In genomic region chr6:158233214-158233795, GRCh38 we compare ENCODE assay signal across 1 cellular context.
TF ChIP-seq lines count a peak whose summit lies in the region.

No MANE protein-coding gene starts in this region.

TF ChIP-seq in HepG2, 621 proteins besides CTCF, POLR2A, EP300 and RAD21 (continued from another document and continues in another):
- TF ChIP-seq MTA3 (CRISPR knock-in tag; IDR thresholded peaks at IDR 0.05): no peak
- TF ChIP-seq ZNF468 (CRISPR knock-in tag; IDR thresholded peaks at IDR 0.05): no peak
- TF ChIP-seq ZNF3 (CRISPR knock-in tag; IDR thresholded peaks at IDR 0.05): no peak
- TF ChIP-seq TP53 (CRISPR knock-in tag; conservative IDR thresholded peaks at IDR 0.05): no peak
- no peak for TF ChIP-seq ETV5 (CRISPR knock-in tag; IDR thresholded peaks at IDR 0.05; ENCODE audit: borderline replicate concordance)
- TF ChIP-seq HNRNPUL1 (IDR thresholded peaks at IDR 0.05; ENCODE audit: low read depth, low read length): no peak
- TF ChIP-seq ZNF484 (CRISPR knock-in tag; IDR thresholded peaks at IDR 0.05; ENCODE audit: borderline replicate concordance, low read depth): no peak
- TF ChIP-seq KLF9 (CRISPR knock-in tag; IDR thresholded peaks at IDR 0.05; ENCODE audit: low read depth): no peak
- TF ChIP-seq AKNA (CRISPR knock-in tag; IDR thresholded peaks at IDR 0.05; ENCODE audit: borderline replicate concordance): no peak
- TF ChIP-seq ZNF878 (CRISPR knock-in tag; IDR thresholded peaks at IDR 0.05): no peak
- no peak for TF ChIP-seq ZKSCAN5 (CRISPR knock-in tag; IDR thresholded peaks at IDR 0.05)
- no peak for TF ChIP-seq ZSCAN25 (CRISPR knock-in tag; IDR thresholded peaks at IDR 0.05)
- TF ChIP-seq KLF11 (CRISPR knock-in tag; IDR thresholded peaks at IDR 0.05): no peak
- no peak for TF ChIP-seq MAF1 (CRISPR knock-in tag; IDR thresholded peaks at IDR 0.05; ENCODE audit: borderline replicate concordance)
- TF ChIP-seq, protein P1, sequence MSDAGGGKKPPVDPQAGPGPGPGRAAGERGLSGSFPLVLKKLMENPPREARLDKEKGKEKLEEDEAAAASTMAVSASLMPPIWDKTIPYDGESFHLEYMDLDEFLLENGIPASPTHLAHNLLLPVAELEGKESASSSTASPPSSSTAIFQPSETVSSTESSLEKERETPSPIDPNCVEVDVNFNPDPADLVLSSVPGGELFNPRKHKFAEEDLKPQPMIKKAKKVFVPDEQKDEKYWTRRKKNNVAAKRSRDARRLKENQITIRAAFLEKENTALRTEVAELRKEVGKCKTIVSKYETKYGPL (CRISPR knock-in tag; IDR thresholded peaks at IDR 0.05): no peak
- no peak for TF ChIP-seq BHLHE40 (IDR thresholded peaks at IDR 0.05; ENCODE audit: low read length)
- no peak for TF ChIP-seq ZNF225 (CRISPR knock-in tag; IDR thresholded peaks at IDR 0.05)
- TF ChIP-seq, protein P2, sequence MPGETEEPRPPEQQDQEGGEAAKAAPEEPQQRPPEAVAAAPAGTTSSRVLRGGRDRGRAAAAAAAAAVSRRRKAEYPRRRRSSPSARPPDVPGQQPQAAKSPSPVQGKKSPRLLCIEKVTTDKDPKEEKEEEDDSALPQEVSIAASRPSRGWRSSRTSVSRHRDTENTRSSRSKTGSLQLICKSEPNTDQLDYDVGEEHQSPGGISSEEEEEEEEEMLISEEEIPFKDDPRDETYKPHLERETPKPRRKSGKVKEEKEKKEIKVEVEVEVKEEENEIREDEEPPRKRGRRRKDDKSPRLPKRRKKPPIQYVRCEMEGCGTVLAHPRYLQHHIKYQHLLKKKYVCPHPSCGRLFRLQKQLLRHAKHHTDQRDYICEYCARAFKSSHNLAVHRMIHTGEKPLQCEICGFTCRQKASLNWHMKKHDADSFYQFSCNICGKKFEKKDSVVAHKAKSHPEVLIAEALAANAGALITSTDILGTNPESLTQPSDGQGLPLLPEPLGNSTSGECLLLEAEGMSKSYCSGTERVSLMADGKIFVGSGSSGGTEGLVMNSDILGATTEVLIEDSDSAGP (CRISPR knock-in tag; IDR thresholded peaks at IDR 0.05; ENCODE audit: borderline replicate concordance): 0 out of 2 replicates have a peak, but pooled peaks have one; percentile 29
- no peak for TF ChIP-seq ZNF326 (CRISPR knock-in tag; IDR thresholded peaks at IDR 0.05; ENCODE audit: borderline replicate concordance)
- 0 out of 2 replicates have a peak, but pooled peaks have one; percentile 21 for TF ChIP-seq ZNF761 (CRISPR knock-in tag; conservative IDR thresholded peaks at IDR 0.05)
- TF ChIP-seq, protein P3, sequence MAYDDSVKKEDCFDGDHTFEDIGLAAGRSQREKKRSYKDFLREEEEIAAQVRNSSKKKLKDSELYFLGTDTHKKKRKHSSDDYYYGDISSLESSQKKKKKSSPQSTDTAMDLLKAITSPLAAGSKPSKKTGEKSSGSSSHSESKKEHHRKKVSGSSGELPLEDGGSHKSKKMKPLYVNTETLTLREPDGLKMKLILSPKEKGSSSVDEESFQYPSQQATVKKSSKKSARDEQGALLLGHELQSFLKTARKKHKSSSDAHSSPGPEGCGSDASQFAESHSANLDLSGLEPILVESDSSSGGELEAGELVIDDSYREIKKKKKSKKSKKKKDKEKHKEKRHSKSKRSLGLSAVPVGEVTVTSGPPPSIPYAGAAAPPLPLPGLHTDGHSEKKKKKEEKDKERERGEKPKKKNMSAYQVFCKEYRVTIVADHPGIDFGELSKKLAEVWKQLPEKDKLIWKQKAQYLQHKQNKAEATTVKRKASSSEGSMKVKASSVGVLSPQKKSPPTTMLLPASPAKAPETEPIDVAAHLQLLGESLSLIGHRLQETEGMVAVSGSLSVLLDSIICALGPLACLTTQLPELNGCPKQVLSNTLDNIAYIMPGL (CRISPR knock-in tag; IDR thresholded peaks at IDR 0.05; ENCODE audit: borderline replicate concordance in 1 of 2, low read depth in 1 of 2): no peak; a peak in 1 of 4 replicates
- no peak for TF ChIP-seq MZF1 (CRISPR knock-in tag; IDR thresholded peaks at IDR 0.05; ENCODE audit: borderline replicate concordance)
- no peak for TF ChIP-seq HIVEP1 (CRISPR knock-in tag; IDR thresholded peaks at IDR 0.05)
- no peak for TF ChIP-seq ZNF576 (CRISPR knock-in tag; IDR thresholded peaks at IDR 0.05)
- TF ChIP-seq ZNF142 (CRISPR knock-in tag; IDR thresholded peaks at IDR 0.05): no peak
- TF ChIP-seq PHB2 (IDR thresholded peaks at IDR 0.05; ENCODE audit: partially characterized antibody): no peak
- TF ChIP-seq, protein P4, sequence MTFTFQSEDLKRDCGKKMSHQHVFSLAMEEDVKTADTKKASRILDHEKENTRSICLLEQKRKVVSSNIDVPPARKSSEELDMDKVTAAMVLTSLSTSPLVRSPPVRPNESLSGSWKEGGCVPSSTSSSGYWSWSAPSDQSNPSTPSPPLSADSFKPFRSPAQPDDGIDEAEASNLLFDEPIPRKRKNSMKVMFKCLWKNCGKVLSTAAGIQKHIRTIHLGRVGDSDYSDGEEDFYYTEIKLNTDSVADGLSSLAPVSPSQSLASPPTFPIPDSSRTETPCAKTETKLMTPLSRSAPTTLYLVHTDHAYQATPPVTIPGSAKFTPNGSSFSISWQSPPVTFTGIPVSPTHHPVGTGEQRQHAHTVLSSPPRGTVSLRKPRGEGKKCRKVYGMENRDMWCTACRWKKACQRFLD (CRISPR knock-in tag; IDR thresholded peaks at IDR 0.05; ENCODE audit: borderline replicate concordance): no peak
- no peak for TF ChIP-seq PREB (CRISPR knock-in tag; IDR thresholded peaks at IDR 0.05)
- TF ChIP-seq RERE (CRISPR knock-in tag; IDR thresholded peaks at IDR 0.05; ENCODE audit: low read depth): no peak
